Comparison of ENCODE assay signal across 8 cellular contexts in the genomic region with DNA sequence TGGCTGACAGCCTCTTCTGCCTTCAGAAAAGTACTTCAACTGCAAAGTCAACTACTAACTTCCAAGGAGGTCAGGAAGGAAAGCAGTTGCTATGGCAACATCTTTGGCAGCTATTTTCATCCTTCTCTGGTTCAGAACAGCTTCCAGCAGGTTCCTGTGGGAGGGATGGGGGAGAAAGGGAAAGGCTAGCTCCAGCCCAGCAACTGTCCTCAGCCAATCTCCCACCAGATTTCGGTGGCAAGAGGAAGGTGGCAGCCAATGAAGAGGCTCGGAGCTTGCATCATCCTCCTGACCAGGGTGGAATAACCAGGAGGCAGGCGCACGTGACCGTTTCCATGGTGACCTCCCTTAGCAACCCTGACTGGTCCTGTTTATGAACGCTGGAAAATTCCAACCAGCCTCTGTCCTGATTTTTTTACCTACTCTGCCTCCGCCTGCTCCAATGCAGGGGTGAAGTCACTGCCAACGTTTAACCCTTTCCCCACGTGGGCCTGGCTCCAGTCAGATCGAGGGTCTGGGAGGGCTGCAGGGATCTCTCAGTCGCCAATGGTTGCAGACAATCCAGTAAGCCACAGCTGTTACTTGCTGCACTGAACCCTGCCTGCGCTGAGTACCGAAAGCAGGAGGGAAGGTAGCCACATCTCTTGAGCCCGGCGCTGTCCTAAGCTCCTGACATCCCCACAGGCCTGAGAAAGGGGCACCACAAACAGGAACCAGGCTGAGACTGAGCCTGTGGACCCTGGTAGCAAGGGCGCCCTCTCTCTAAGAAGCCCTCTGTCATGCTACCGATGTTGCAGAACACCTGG. TPM values are rescaled to one million over a fixed set of nuclear protein-coding genes. Genes with fewer than 3 reads are reported as not detected.
A peak's percentile ranks its signal among the peaks of the same experiment; 100 is the strongest.
DNase-seq lines count a peak whose midpoint lies in the region; ATAC-seq and TF ChIP-seq lines count a peak whose summit lies in the region.

No MANE protein-coding gene starts in this region.

- no peaks in the 10 kb centered on the region for H3K9me3 Mint-ChIP-seq in activated CD8-positive, alpha-beta T cell treated with anti-CD3 and anti-CD28 coated beads for 36 hours
- no peaks in the 10 kb centered on the region for H3K9me3 Mint-ChIP-seq in naive B cell

- DNase-seq in GF-D8 (lab: John Stamatoyannopoulos, UW) (peak; percentile 57), NCI-H345 (lab: John Stamatoyannopoulos, UW) (peak; percentile 99), foreskin fibroblast (peak; percentile 100), naive B cell (no peak), uterus (peak; percentile 98 to 100)
- peak; percentile 58 for DNase-seq in activated CD8-positive, alpha-beta T cell treated with anti-CD3 and anti-CD28 coated beads for 36 hours
- DNase-seq in NK-92 treated with Interleukin-12 subunit alpha and Interleukin-12 subunit beta, amount 100 ng/mL, for 24 hours (lab: John Stamatoyannopoulos, UW), result no peak

- intact Hi-C loops in activated CD8-positive, alpha-beta T cell treated with anti-CD3 and anti-CD28 coated beads for 36 hours (cut with micrococcal nuclease), result no loop called here
- intact Hi-C loops in uterus (cut with DNase I; ENCODE audit: low total_unique reads), result no loop called here

- no peaks in the 10 kb centered on the region for H3K9me3 ChIP-seq in uterus

- H3K27ac ChIP-seq in uterus, result peak overlapping the region; percentile 97 to 98

- H3K4me3 Mint-ChIP-seq in activated CD8-positive, alpha-beta T cell treated with anti-CD3 and anti-CD28 coated beads for 36 hours, result peak overlapping the region; percentile 0
- H3K4me3 Mint-ChIP-seq in naive B cell, result peak overlapping the region in 5 of 8 donors; percentile 4 to 50 (median 35)

- CTCF ChIA-PET in activated CD8-positive, alpha-beta T cell treated with anti-CD3 and anti-CD28 coated beads for 36 hours (lab: Charles Lee), result interaction anchor here (0.9 to 3.1 kb wide), 8 partner anchors 10 to 171 kb away, joined by 3 to 13 read pairs (median 8); a partner anchor contains a TSS

- peak in 1 of 2 donors; percentile 62 for TF ChIP-seq POLR2A in uterus (IDR thresholded peaks at IDR 0.05)

- H3K27ac Mint-ChIP-seq in activated CD8-positive, alpha-beta T cell treated with anti-CD3 and anti-CD28 coated beads for 36 hours, result peak overlapping the region; percentile 46
- H3K27ac Mint-ChIP-seq in naive B cell, result peak overlapping the region; percentile 26 to 84 (median 58)

- peaks cover 40% of the 10 kb centered on the region for H3K4me1 Mint-ChIP-seq in activated CD8-positive, alpha-beta T cell treated with anti-CD3 and anti-CD28 coated beads for 36 hours (ENCODE audit: low read depth)
- peaks cover 38 to 47% (median 47%) of the 10 kb centered on the region in 3 donors for H3K4me1 Mint-ChIP-seq in naive B cell

- POLR2A ChIA-PET in activated CD8-positive, alpha-beta T cell treated with anti-CD3 and anti-CD28 coated beads for 36 hours (lab: Charles Lee), result interaction anchor here (0.6 to 36.2 kb wide), 7 partner anchors 11 to 792 kb away, joined by 3 to 4842 read pairs (median 6); a partner anchor contains a TSS

- TF ChIP-seq CTCF in activated CD8-positive, alpha-beta T cell treated with anti-CD3 and anti-CD28 coated beads for 36 hours (IDR thresholded peaks at IDR 0.05), result no peak
- TF ChIP-seq CTCF in foreskin fibroblast (IDR thresholded peaks at IDR 0.05; ENCODE audit: low read depth, low read length), result no peak
- peak in 2 of 4 experiments; percentile 17 to 37 for TF ChIP-seq CTCF in uterus (IDR thresholded peaks at IDR 0.05)

- no peaks in the 10 kb centered on the region for H3K36me3 ChIP-seq in uterus

- ATAC-seq in HG02973 (IDR thresholded peaks at IDR 0.05; ENCODE audit: unreplicated experiment) (peak; percentile 57), naive B cell (ENCODE audit: low read depth in 2 of 2) (peak; percentile 47 to 60)
- peak; percentile 22 for ATAC-seq in activated CD8-positive, alpha-beta T cell treated with anti-CD3 and anti-CD28 coated beads for 36 hours

- no peaks in the 10 kb centered on the region for H3K27me3 Mint-ChIP-seq in activated CD8-positive, alpha-beta T cell treated with anti-CD3 and anti-CD28 coated beads for 36 hours
- H3K27me3 Mint-ChIP-seq in naive B cell, result no peaks in the 10 kb centered on the region

- H3K36me3 Mint-ChIP-seq in activated CD8-positive, alpha-beta T cell treated with anti-CD3 and anti-CD28 coated beads for 36 hours (ENCODE audit: low read depth), result no peaks in the 10 kb centered on the region
- no peaks in the 10 kb centered on the region for H3K36me3 Mint-ChIP-seq in naive B cell

- H3K4me3 ChIP-seq in foreskin fibroblast (ENCODE audit: low read depth in 1 of 2, low read length in 2 of 2) (peak overlapping the region in 1 of 2 donors; percentile 30), uterus (peak overlapping the region in 1 of 2 donors; percentile 18)

- H3K27me3 ChIP-seq in uterus, result no peaks in the 10 kb centered on the region

- H3K4me1 ChIP-seq in uterus, result peaks cover 51 to 60% of the 10 kb centered on the region in 2 donors

RNA-seq across cellular contexts. Expression of a gene that starts 11.2 kb away (rescaled TPM):
- total RNA-seq in activated CD8-positive, alpha-beta T cell treated with anti-CD3 and anti-CD28 coated beads for 36 hours, result 1,000 to 10,000 TPM; 3,856 to 3,869 TPM
- polyA plus RNA-seq in naive B cell (ENCODE audit: low read depth in 6 of 6), result 1,000 to 10,000 TPM; 1,985 to 6,450 (median 3,738) TPM
- total RNA-seq in uterus, result over 10,000 TPM in 3 of 4 donors, 1,000 to 10,000 TPM in 1; 6,732 to 19,335 (median 13,886) TPM

RNA-seq across cellular contexts. Expression of a gene that starts 37.2 kb away (rescaled TPM):
- total RNA-seq in activated CD8-positive, alpha-beta T cell treated with anti-CD3 and anti-CD28 coated beads for 36 hours, result 10 to 100 TPM; 71.5 to 76.8 TPM
- 10 to 100 TPM; 21.8 to 40.0 (median 27.2) TPM for polyA plus RNA-seq in naive B cell (ENCODE audit: low read depth in 6 of 6)
- 100 to 1,000 TPM in 1 of 4 donors, 10 to 100 TPM in 3; 28.8 to 101 (median 70.1) TPM for total RNA-seq in uterus

Comparison
In these comparisons a context has a peak if more than half of its experiments do, and no peak if none do; other contexts are left out.
1. DNase-seq: peak in GF-D8 (single experiment), NCI-H345 (single experiment), activated CD8-positive, alpha-beta T cell treated with anti-CD3 and anti-CD28 coated beads for 36 hours (single experiment), foreskin fibroblast (2 of 2) and uterus (2 of 2); none in naive B cell (single experiment) and NK-92 treated with Interleukin-12 subunit alpha and Interleukin-12 subunit beta, amount 100 ng/mL, for 24 hours (single experiment).
2. Peak in every context shown above with its lines, with median percentiles within 50 percentile points of each other: ATAC-seq.